ENCODE assay signal across 16 cellular contexts in the genomic region with DNA sequence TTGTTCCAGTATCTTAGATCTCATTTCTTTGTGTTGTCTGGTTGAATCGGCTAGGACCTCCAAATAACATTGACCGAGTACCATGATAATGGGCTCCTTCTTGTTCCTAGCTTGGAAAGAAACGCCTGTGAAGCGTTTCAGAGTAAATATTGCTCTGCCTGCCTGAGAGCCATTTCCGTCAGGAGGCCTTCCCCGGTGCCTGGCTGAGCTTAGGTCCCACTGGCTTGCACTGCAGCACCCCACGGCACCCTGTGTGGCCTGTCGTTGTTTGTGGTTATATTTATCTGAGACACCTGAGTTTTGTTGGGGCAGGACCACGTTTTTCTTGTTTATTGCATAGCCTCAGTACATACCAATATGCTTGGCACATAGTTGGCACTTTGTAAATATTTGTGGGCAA. TPM values are rescaled to one million over a fixed set of nuclear protein-coding genes. Genes with fewer than 3 reads are reported as not detected.
A peak's percentile ranks its signal among the peaks of the same experiment; 100 is the strongest.
DNase-seq lines count a peak whose midpoint lies in the region; ATAC-seq and TF ChIP-seq lines count a peak whose summit lies in the region.
"Had no signal": no experiment of that assay in that cellular context is flagged by ENCODE, and none has a peak within 500 bp of the region (broad histone marks: within the 10 kb centered on the region; RNA-seq: fewer than 3 reads in every experiment).

No MANE protein-coding gene starts in this region.

- H3K4me1 Mint-ChIP-seq in stimulated activated naive B cell treated with anti-CD40 and anti-IgM and Interleukin-4, amounts not matched to agents 10 μg/mL and 1 μg/mL and 100 μg/mL, for 72 hours = peaks cover 25 to 51% of the 10 kb centered on the region in 2 donors
- H3K4me1 Mint-ChIP-seq in activated CD8-positive, alpha-beta T cell treated with anti-CD3 and anti-CD28 coated beads, Interleukin-2, amount 10 ng/mL, durations not matched to agents 7 days and 5 days (ENCODE audit: low read depth) = peaks cover 6% of the 10 kb centered on the region

- DNase-seq in DMS79 (lab: John Stamatoyannopoulos, UW) (peak; percentile 63), NCI-H510A treated with DMSO at 0.1 percent for 48 hours (lab: John Stamatoyannopoulos, UW) (peak; percentile 60), left lung (peak in 1 of 2 donors; percentile 19), NCI-H2227 treated with DMSO at 0.1 percent for 48 hours (lab: John Stamatoyannopoulos, UW) (no peak), GM19240 (ENCODE audit: insufficient read length, low spot score) (no peak)
- no peak for DNase-seq in stimulated activated naive B cell treated with anti-CD40 and anti-IgM and Interleukin-4, amounts not matched to agents 10 μg/mL and 1 μg/mL and 100 μg/mL, for 72 hours
- no peak for DNase-seq in activated CD8-positive, alpha-beta T cell treated with anti-CD3 and anti-CD28 coated beads, Interleukin-2, amount 10 ng/mL, durations not matched to agents 7 days and 5 days
- DNase-seq in effector CD4-positive, alpha-beta T cell = no peak
- DNase-seq: activated CD4-positive, alpha-beta T cell treated with anti-CD3 and anti-CD28 coated beads for 36 hours; activated naive CD8-positive, alpha-beta T cell treated with anti-CD3 and anti-CD28 coated beads, Interleukin-2, amount 10 ng/mL, durations not matched to agents 7 days and 5 days; cerebellar nuclear complex; MG63; mucosa of descending colon; NCI-H1930; T1000 had no signal

- H3K27me3 Mint-ChIP-seq in stimulated activated naive B cell treated with anti-CD40 and anti-IgM and Interleukin-4, amounts not matched to agents 10 μg/mL and 1 μg/mL and 100 μg/mL, for 72 hours = no peaks in the 10 kb centered on the region
- H3K27me3 Mint-ChIP-seq in activated CD8-positive, alpha-beta T cell treated with anti-CD3 and anti-CD28 coated beads, Interleukin-2, amount 10 ng/mL, durations not matched to agents 7 days and 5 days (ENCODE audit: low read depth) = no peaks in the 10 kb centered on the region
- H3K27me3 Mint-ChIP-seq: activated CD4-positive, alpha-beta T cell treated with anti-CD3 and anti-CD28 coated beads for 36 hours; activated naive CD8-positive, alpha-beta T cell treated with anti-CD3 and anti-CD28 coated beads, Interleukin-2, amount 10 ng/mL, durations not matched to agents 7 days and 5 days had no signal

- CTCF ChIA-PET in activated CD8-positive, alpha-beta T cell treated with anti-CD3 and anti-CD28 coated beads, Interleukin-2, amount 10 ng/mL, durations not matched to agents 7 days and 5 days (lab: Charles Lee) = no interaction called here

- peaks cover 3 to 14% of the 10 kb centered on the region in 2 donors for H3K36me3 Mint-ChIP-seq in stimulated activated naive B cell treated with anti-CD40 and anti-IgM and Interleukin-4, amounts not matched to agents 10 μg/mL and 1 μg/mL and 100 μg/mL, for 72 hours
- H3K36me3 Mint-ChIP-seq in activated CD8-positive, alpha-beta T cell treated with anti-CD3 and anti-CD28 coated beads, Interleukin-2, amount 10 ng/mL, durations not matched to agents 7 days and 5 days (ENCODE audit: low read depth) = no peaks in the 10 kb centered on the region
- H3K36me3 Mint-ChIP-seq: activated naive CD8-positive, alpha-beta T cell treated with anti-CD3 and anti-CD28 coated beads, Interleukin-2, amount 10 ng/mL, durations not matched to agents 7 days and 5 days had no signal

- no peaks in the 10 kb centered on the region for H3K27me3 ChIP-seq in left lung
- H3K27me3 ChIP-seq: MG63 had no signal

- H3K9me3 ChIP-seq in left lung = no peaks in the 10 kb centered on the region
- H3K9me3 ChIP-seq: MG63, mucosa of descending colon had no signal

- no peak for TF ChIP-seq CTCF in left lung (IDR thresholded peaks at IDR 0.05)

- H3K9me3 Mint-ChIP-seq in stimulated activated naive B cell treated with anti-CD40 and anti-IgM and Interleukin-4, amounts not matched to agents 10 μg/mL and 1 μg/mL and 100 μg/mL, for 72 hours = no peaks in the 10 kb centered on the region
- H3K9me3 Mint-ChIP-seq in activated CD8-positive, alpha-beta T cell treated with anti-CD3 and anti-CD28 coated beads, Interleukin-2, amount 10 ng/mL, durations not matched to agents 7 days and 5 days (ENCODE audit: insufficient read depth) = no peaks in the 10 kb centered on the region
- H3K9me3 Mint-ChIP-seq: activated naive CD8-positive, alpha-beta T cell treated with anti-CD3 and anti-CD28 coated beads, Interleukin-2, amount 10 ng/mL, durations not matched to agents 7 days and 5 days had no signal

- ATAC-seq in left lung = peak; percentile 47
- ATAC-seq in stimulated activated naive B cell treated with anti-CD40 and anti-IgM and Interleukin-4, amounts not matched to agents 10 μg/mL and 1 μg/mL and 100 μg/mL, for 72 hours (replicated peaks) = no peak
- ATAC-seq in activated CD8-positive, alpha-beta T cell treated with anti-CD3 and anti-CD28 coated beads, Interleukin-2, amount 10 ng/mL, durations not matched to agents 7 days and 5 days = no peak

- H3K27ac ChIP-seq in left lung = peak overlapping the region in 1 of 2 donors; percentile 3
- H3K27ac ChIP-seq: epithelial cell of prostate had no signal

- H3K4me3 ChIP-seq in left lung = no peak overlapping the region
- H3K4me3 ChIP-seq: MG63, mucosa of descending colon had no signal

- POLR2A ChIA-PET in activated CD8-positive, alpha-beta T cell treated with anti-CD3 and anti-CD28 coated beads, Interleukin-2, amount 10 ng/mL, durations not matched to agents 7 days and 5 days (lab: Charles Lee) = interaction anchor here (0.8 kb wide), 1 partner anchor 171 kb away, joined by 4 read pairs; no protein-coding TSS in a partner anchor

- H3K27ac Mint-ChIP-seq in stimulated activated naive B cell treated with anti-CD40 and anti-IgM and Interleukin-4, amounts not matched to agents 10 μg/mL and 1 μg/mL and 100 μg/mL, for 72 hours = peak overlapping the region; percentile 37
- H3K27ac Mint-ChIP-seq in activated CD8-positive, alpha-beta T cell treated with anti-CD3 and anti-CD28 coated beads, Interleukin-2, amount 10 ng/mL, durations not matched to agents 7 days and 5 days = no peak overlapping the region
- H3K27ac Mint-ChIP-seq: activated naive CD8-positive, alpha-beta T cell treated with anti-CD3 and anti-CD28 coated beads, Interleukin-2, amount 10 ng/mL, durations not matched to agents 7 days and 5 days had no signal

- intact Hi-C loops in left lung (cut with DNase I) = no loop called here

- H3K36me3 ChIP-seq in left lung = no peaks in the 10 kb centered on the region
- H3K36me3 ChIP-seq: MG63 had no signal

- H3K4me3 Mint-ChIP-seq in stimulated activated naive B cell treated with anti-CD40 and anti-IgM and Interleukin-4, amounts not matched to agents 10 μg/mL and 1 μg/mL and 100 μg/mL, for 72 hours = no peak overlapping the region
- H3K4me3 Mint-ChIP-seq in activated CD8-positive, alpha-beta T cell treated with anti-CD3 and anti-CD28 coated beads, Interleukin-2, amount 10 ng/mL, durations not matched to agents 7 days and 5 days = no peak overlapping the region
- H3K4me3 Mint-ChIP-seq: activated CD4-positive, alpha-beta T cell treated with anti-CD3 and anti-CD28 coated beads for 36 hours; activated naive CD8-positive, alpha-beta T cell treated with anti-CD3 and anti-CD28 coated beads, Interleukin-2, amount 10 ng/mL, durations not matched to agents 7 days and 5 days had no signal

- peaks cover 4 to 42% of the 10 kb centered on the region in 2 donors for H3K4me1 ChIP-seq in left lung

RNA-seq across cellular contexts. Expression of gene FOXK1, which starts 17.8 kb away (rescaled TPM):
- total RNA-seq in left lung = 10 to 100 TPM; 25.0 to 29.2 TPM
- total RNA-seq in activated CD8-positive, alpha-beta T cell treated with anti-CD3 and anti-CD28 coated beads, Interleukin-2, amount 10 ng/mL, durations not matched to agents 7 days and 5 days = 10 to 100 TPM; 26.8 to 28.5 TPM

Comparison
In these comparisons a context has a peak if more than half of its experiments do, and no peak if none do; other contexts are left out.
1. DNase-seq: peak in DMS79 (single experiment) and NCI-H510A treated with DMSO at 0.1 percent for 48 hours (single experiment); none in stimulated activated naive B cell treated with anti-CD40 and anti-IgM and Interleukin-4, amounts not matched to agents 10 μg/mL and 1 μg/mL and 100 μg/mL, for 72 hours (single experiment), NCI-H2227 treated with DMSO at 0.1 percent for 48 hours (single experiment), activated CD8-positive, alpha-beta T cell treated with anti-CD3 and anti-CD28 coated beads, Interleukin-2, amount 10 ng/mL, durations not matched to agents 7 days and 5 days (single experiment), GM19240 (single experiment) and effector CD4-positive, alpha-beta T cell (single experiment).